Comparison of ENCODE assay signal across 9 cellular contexts in genomic region chr18:77080283-77080682, GRCh38. TPM values are rescaled to one million over a fixed set of nuclear protein-coding genes. Genes with fewer than 3 reads are reported as not detected.
DNase-seq lines count a peak whose midpoint lies in the region; ATAC-seq and TF ChIP-seq lines count a peak whose summit lies in the region.
"Had no signal": no experiment of that assay in that cellular context is flagged by ENCODE, and none has a peak within 500 bp of the region (broad histone marks: within the 10 kb centered on the region; RNA-seq: fewer than 3 reads in every experiment).

No MANE protein-coding gene starts in this region.

- peak overlapping the region; percentile 49 to 82 (median 55) for H3K27ac Mint-ChIP-seq in CD4-positive, CD25-positive, alpha-beta regulatory T cell

- H3K36me3 Mint-ChIP-seq in CD4-positive, CD25-positive, alpha-beta regulatory T cell = peaks cover 24% of the 10 kb centered on the region
- peaks cover 21% of the 10 kb centered on the region for H3K36me3 Mint-ChIP-seq in activated T-cell treated with anti-CD3 and anti-CD28 coated beads, Interleukin-2, amount 50 U/mL, for 4 hours (ENCODE audit: insufficient read depth)

- H3K27me3 ChIP-seq in CD4-positive, CD25-positive, alpha-beta regulatory T cell (ENCODE audit: control insufficient read depth, insufficient read depth, low read length) = no peaks in the 10 kb centered on the region

- H3K4me1 Mint-ChIP-seq in CD4-positive, CD25-positive, alpha-beta regulatory T cell = peaks cover 48 to 87% (median 62%) of the 10 kb centered on the region in 4 donors
- peaks cover 83% of the 10 kb centered on the region for H3K4me1 Mint-ChIP-seq in activated T-cell treated with anti-CD3 and anti-CD28 coated beads, Interleukin-2, amount 50 U/mL, for 4 hours (ENCODE audit: low read depth)

- no peaks in the 10 kb centered on the region for H3K27me3 Mint-ChIP-seq in CD4-positive, CD25-positive, alpha-beta regulatory T cell
- H3K27me3 Mint-ChIP-seq in activated T-cell treated with anti-CD3 and anti-CD28 coated beads, Interleukin-2, amount 50 U/mL, for 4 hours (ENCODE audit: low read depth) = no peaks in the 10 kb centered on the region

- H3K36me3 ChIP-seq in CD4-positive, CD25-positive, alpha-beta regulatory T cell (ENCODE audit: control insufficient read depth, insufficient read depth, low read length) = peaks cover 18% of the 10 kb centered on the region

- peaks cover 31% of the 10 kb centered on the region for H3K4me1 ChIP-seq in CD4-positive, CD25-positive, alpha-beta regulatory T cell (ENCODE audit: control insufficient read depth, insufficient read depth, low read length, poor library complexity, severe bottlenecking)

- no peak for DNase-seq in CD4-positive, CD25-positive, alpha-beta regulatory T cell
- DNase-seq in activated T-cell treated with anti-CD3 and anti-CD28 coated beads, Interleukin-2, amount 50 U/mL, for 4 hours = no peak
- DNase-seq in GM10266 (ENCODE audit: extremely low spot score) (no peak), Kasumi-1 (lab: John Stamatoyannopoulos, UW) (no peak), glomerular visceral epithelial cell (ENCODE audit: extremely low spot score) (no peak), GM03348 (ENCODE audit: low spot score) (no peak)

- H3K4me3 Mint-ChIP-seq in CD4-positive, CD25-positive, alpha-beta regulatory T cell = peak overlapping the region in 2 of 4 donors; percentile 24 to 46
- H3K4me3 Mint-ChIP-seq in activated T-cell treated with anti-CD3 and anti-CD28 coated beads, Interleukin-2, amount 50 U/mL, for 4 hours = no peak overlapping the region

- peak overlapping the region; percentile 58 for H3K27ac ChIP-seq in CD4-positive, CD25-positive, alpha-beta regulatory T cell (ENCODE audit: insufficient read depth, low read length, poor library complexity, severe bottlenecking)

- peak; percentile 56 to 59 for ATAC-seq in CD4-positive, CD25-positive, alpha-beta regulatory T cell (ENCODE audit: low read depth in 2 of 2)
- ATAC-seq in GM19372 (IDR thresholded peaks at IDR 0.05; ENCODE audit: low read depth, unreplicated experiment) (peak; percentile 74), HG03159 (IDR thresholded peaks at IDR 0.05; ENCODE audit: unreplicated experiment) (peak; percentile 84)
- ATAC-seq in activated T-cell treated with anti-CD3 and anti-CD28 coated beads, Interleukin-2, amount 50 U/mL, for 4 hours = peak; percentile 18 to 36

- no peaks in the 10 kb centered on the region for H3K9me3 ChIP-seq in CD4-positive, CD25-positive, alpha-beta regulatory T cell (ENCODE audit: control insufficient read depth in 2 of 2, low read length in 2 of 2)

- TF ChIP-seq CTCF in GM10266 (IDR thresholded peaks at IDR 0.05; ENCODE audit: control insufficient read depth, insufficient read depth, low read depth, missing control alignments) = no peak

- peaks cover 0 to 3% (median 0%) of the 10 kb centered on the region in 7 donors for H3K9me3 Mint-ChIP-seq in CD4-positive, CD25-positive, alpha-beta regulatory T cell
- H3K9me3 Mint-ChIP-seq in activated T-cell treated with anti-CD3 and anti-CD28 coated beads, Interleukin-2, amount 50 U/mL, for 4 hours = no peaks in the 10 kb centered on the region

- peak overlapping the region; percentile 32 for H3K4me3 ChIP-seq in CD4-positive, CD25-positive, alpha-beta regulatory T cell (ENCODE audit: low read depth, low read length)

RNA-seq across cellular contexts. Expression of gene MBP, which starts 52.3 kb away (rescaled TPM):
- total RNA-seq in CD4-positive, CD25-positive, alpha-beta regulatory T cell = 172 TPM
- 100 to 1,000 TPM; 134 to 145 (median 141) TPM for polyA plus RNA-seq in CD4-positive, CD25-positive, alpha-beta regulatory T cell
- 10 to 100 TPM; 28.1 to 32.9 (median 32.3) TPM for total RNA-seq in activated T-cell treated with anti-CD3 and anti-CD28 coated beads, Interleukin-2, amount 50 U/mL, for 4 hours
- total RNA-seq: Daoy had no signal

Comparison
In these comparisons a context has a peak if more than half of its experiments do, and no peak if none do; other contexts are left out.
1. ATAC-seq: peak in every context shown above with its lines; median percentile 84 in HG03159; 74 in GM19372; 58 in CD4-positive, CD25-positive, alpha-beta regulatory T cell; 27 in activated T-cell treated with anti-CD3 and anti-CD28 coated beads, Interleukin-2, amount 50 U/mL, for 4 hours.